8 cellular contexts compared by ENCODE assay signal in the genomic region with DNA sequence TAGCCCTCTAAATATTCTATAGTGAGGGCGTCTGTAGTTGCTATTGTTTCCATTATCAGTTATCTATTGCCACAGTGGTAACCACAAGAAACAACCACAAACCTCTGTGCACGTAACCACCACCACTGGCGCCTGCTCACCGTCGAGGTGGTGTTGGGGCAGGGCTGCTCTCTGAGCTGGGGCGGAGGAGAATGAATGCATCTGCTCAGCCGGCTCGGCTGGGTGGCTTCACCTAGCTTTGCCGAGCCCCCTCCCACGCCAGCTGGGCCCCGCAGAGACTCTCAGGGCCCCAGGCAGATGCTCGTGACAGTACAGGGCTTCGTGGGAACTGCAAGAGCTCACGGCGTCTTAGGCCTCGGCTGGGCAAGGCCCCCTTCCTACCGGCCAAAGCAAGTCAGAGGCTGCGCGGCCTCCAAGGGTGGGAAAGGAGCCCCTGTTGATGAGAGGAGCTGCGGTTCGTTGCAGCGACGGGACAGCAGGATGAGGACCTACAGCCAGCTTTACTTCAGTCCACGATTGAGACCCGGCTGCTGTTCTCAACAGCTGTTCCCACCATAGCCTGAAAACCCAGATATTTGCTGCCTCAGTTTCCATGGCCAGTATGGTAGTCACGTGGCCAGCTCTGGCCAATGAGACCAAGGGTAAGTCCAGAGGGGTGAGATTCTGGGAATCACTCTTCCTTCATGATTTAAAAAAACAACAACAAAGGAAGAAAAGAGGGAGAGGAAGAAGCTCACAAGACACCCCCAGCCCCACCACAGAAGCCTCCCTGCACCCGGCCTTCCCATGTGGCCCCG.
DNase-seq lines count a peak whose midpoint lies in the region; ATAC-seq and TF ChIP-seq lines count a peak whose summit lies in the region.

No MANE protein-coding gene starts in this region.

- TF ChIP-seq CTCF in GM12865 (IDR thresholded peaks at IDR 0.05; ENCODE audit: insufficient read depth, low read depth, low read length, missing control alignments) = no peak
- no peak for TF ChIP-seq CTCF in mucosa of descending colon (IDR thresholded peaks at IDR 0.05)
- TF ChIP-seq CTCF in thyroid gland (IDR thresholded peaks at IDR 0.05) = no peak

- TF ChIP-seq POLR2A in thyroid gland (IDR thresholded peaks at IDR 0.05) = no peak

- H3K4me1 ChIP-seq in mucosa of descending colon (ENCODE audit: low read depth) (no peaks in the 10 kb centered on the region), thyroid gland (no peaks in the 10 kb centered on the region), HAP-1 (no peaks in the 10 kb centered on the region)

- H3K36me3 ChIP-seq in mucosa of descending colon (ENCODE audit: low read depth) (no peaks in the 10 kb centered on the region), thyroid gland (no peaks in the 10 kb centered on the region), HAP-1 (replicated peaks) (no peaks in the 10 kb centered on the region)

- intact Hi-C loops in mucosa of descending colon (cut with DNase I, micrococcal nuclease) = no loop called here
- intact Hi-C loops in thyroid gland (cut with DNase I) = no loop called here

- no peak overlapping the region for H3K27ac ChIP-seq in thyroid gland

- 81 to 85% methylated on average over 17 to 27 of the region's 28 CpGs for WGBS in thyroid gland, 2 donors

- H3K4me3 ChIP-seq in GM12865 (ENCODE audit: low read depth, low read length) = no peak overlapping the region
- no peak overlapping the region for H3K4me3 ChIP-seq in mucosa of descending colon
- H3K4me3 ChIP-seq in thyroid gland (replicated peaks in 1 of 3) = no peak overlapping the region
- no peak overlapping the region for H3K4me3 ChIP-seq in HAP-1

- H3K27me3 ChIP-seq in thyroid gland (no peaks in the 10 kb centered on the region), HAP-1 (ENCODE audit: low read depth) (no peaks in the 10 kb centered on the region)

- in situ Hi-C loops in HAP-1 (cut with MboI; ENCODE audit: low sequenced_read_pairs) = no loop called here

- ATAC-seq in HG02571 (IDR thresholded peaks at IDR 0.05; ENCODE audit: unreplicated experiment) (peak; percentile 95), mucosa of descending colon (no peak)

- no peaks in the 10 kb centered on the region for H3K9me3 ChIP-seq in mucosa of descending colon
- no peaks in the 10 kb centered on the region for H3K9me3 ChIP-seq in thyroid gland
- H3K9me3 ChIP-seq in HAP-1 = no peaks in the 10 kb centered on the region

- DNase-seq in GM12865 (ENCODE audit: low read depth) (peak; percentile 50), NCI-H2107 (lab: John Stamatoyannopoulos, UW) (peak; percentile 24), activated T-helper 1 cell treated with Interleukin-2 at 50 U/mL for 16 hours (ENCODE audit: low read depth) (peak; percentile 36), mucosa of descending colon (no peak), thyroid gland (no peak), HAP-1 (ENCODE audit: low spot score in 2 of 2) (no peak)
- peak; percentile 55 to 81 for DNase-seq in stimulated activated CD4-positive, alpha-beta T cell treated with anti-CD3 and anti-CD28 coated beads, Interleukin-4, amount 100 ng/mL, for 4 hours

Comparison
In these comparisons a context has a peak if more than half of its experiments do, and no peak if none do; other contexts are left out.
1. DNase-seq: peak in GM12865 (single experiment), NCI-H2107 (single experiment), activated T-helper 1 cell treated with Interleukin-2 at 50 U/mL for 16 hours (single experiment) and stimulated activated CD4-positive, alpha-beta T cell treated with anti-CD3 and anti-CD28 coated beads, Interleukin-4, amount 100 ng/mL, for 4 hours (2 of 2); none in mucosa of descending colon (0 of 3), thyroid gland (0 of 2) and HAP-1 (0 of 2).